2 cellular contexts compared by ENCODE assay signal in genomic region chrX:15242899-15243555, GRCh38.
TF ChIP-seq lines count a peak whose summit lies in the region.

No MANE protein-coding gene starts in this region.

TF ChIP-seq in A549, 52 proteins besides CTCF, POLR2A, EP300 and RAD21:
- TF ChIP-seq SMC3 (IDR thresholded peaks at IDR 0.05) (peak; percentile 68), ZC3H11A (IDR thresholded peaks at IDR 0.05) (no peak)

TF ChIP-seq in H1, 55 proteins besides CTCF, POLR2A, EP300 and RAD21:
- TF ChIP-seq KDM4A (IDR thresholded peaks at IDR 0.05; ENCODE audit: low read depth, low read length, severe bottlenecking) (no peak), TBP (IDR thresholded peaks at IDR 0.05; ENCODE audit: low read depth, low read length) (no peak), SRF (IDR thresholded peaks at IDR 0.05; ENCODE audit: low read depth, low read length) (no peak), ASH2L (IDR thresholded peaks at IDR 0.05; ENCODE audit: low read length) (no peak), TEAD4 (IDR thresholded peaks at IDR 0.05; ENCODE audit: low read depth, low read length) (no peak), BACH1 (IDR thresholded peaks at IDR 0.05; ENCODE audit: low read length) (no peak), ATF2 (IDR thresholded peaks at IDR 0.05; ENCODE audit: low read length) (no peak), CHD2 (IDR thresholded peaks at IDR 0.05; ENCODE audit: low read length) (no peak), CHD1 (IDR thresholded peaks at IDR 0.05; ENCODE audit: low read depth, low read length) (no peak), HDAC2 (IDR thresholded peaks at IDR 0.05; ENCODE audit: borderline replicate concordance in 1 of 2, low read depth in 2 of 2, low read length in 2 of 2) (no peak), SP4 (IDR thresholded peaks at IDR 0.05; ENCODE audit: low read length) (no peak)
- TF ChIP-seq, protein P1, sequence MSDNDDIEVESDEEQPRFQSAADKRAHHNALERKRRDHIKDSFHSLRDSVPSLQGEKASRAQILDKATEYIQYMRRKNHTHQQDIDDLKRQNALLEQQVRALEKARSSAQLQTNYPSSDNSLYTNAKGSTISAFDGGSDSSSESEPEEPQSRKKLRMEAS (IDR thresholded peaks at IDR 0.05) = no peak
